Comparison of ENCODE assay signal across 1 cellular context in genomic region chr2:85418132-85419008, GRCh38.
TF ChIP-seq lines count a peak whose summit lies in the region.

Gene SH2D6 (plus strand): TSS chr2:85418714. CDS start chr2:85429466, 10,752 bp downstream.

TF ChIP-seq in HEK293, 187 proteins besides CTCF, POLR2A, EP300 and RAD21 (continued from another document and continues in another):
- TF ChIP-seq ZNF488 (tag by site-specific recombination; IDR thresholded peaks at IDR 0.05) (no peak), ZNF645 (tag by site-specific recombination; IDR thresholded peaks at IDR 0.05) (no peak), PRDM10 (tag by site-specific recombination; IDR thresholded peaks at IDR 0.05) (peak; percentile 89), ZNF654 (tag by site-specific recombination; IDR thresholded peaks at IDR 0.05; ENCODE audit: low read depth) (no peak), ZNF391 (tag by site-specific recombination; IDR thresholded peaks at IDR 0.05; ENCODE audit: borderline replicate concordance, low read depth) (no peak), PRDM2 (tag by site-specific recombination; IDR thresholded peaks at IDR 0.05; ENCODE audit: borderline replicate concordance) (no peak), KLF16 (tag by site-specific recombination; IDR thresholded peaks at IDR 0.05) (no peak), ZNF132 (tag by site-specific recombination; IDR thresholded peaks at IDR 0.05; ENCODE audit: borderline replicate concordance) (no peak), ZNF221 (tag by site-specific recombination; IDR thresholded peaks at IDR 0.05; ENCODE audit: borderline replicate concordance) (no peak), ZNF292 (tag by site-specific recombination; IDR thresholded peaks at IDR 0.05; ENCODE audit: borderline replicate concordance, low read depth) (no peak), ELK4 (IDR thresholded peaks at IDR 0.05; ENCODE audit: borderline replicate concordance, low read depth, low read length) (no peak), SP3 (tag by site-specific recombination; IDR thresholded peaks at IDR 0.05) (peak; percentile 99), ZNF544 (tag by site-specific recombination; IDR thresholded peaks at IDR 0.05) (no peak), RBAK (tag by site-specific recombination; IDR thresholded peaks at IDR 0.05) (no peak), ZNF23 (tag by site-specific recombination; IDR thresholded peaks at IDR 0.05; ENCODE audit: borderline replicate concordance) (no peak), ZNF148 (tag by site-specific recombination; IDR thresholded peaks at IDR 0.05; ENCODE audit: borderline replicate concordance) (no peak), ZNF776 (tag by site-specific recombination; IDR thresholded peaks at IDR 0.05; ENCODE audit: borderline replicate concordance) (no peak), ZNF280D (tag by site-specific recombination; IDR thresholded peaks at IDR 0.05) (no peak), ZNF530 (tag by site-specific recombination; IDR thresholded peaks at IDR 0.05; ENCODE audit: low read depth) (no peak), OVOL3 (tag by site-specific recombination; IDR thresholded peaks at IDR 0.05) (no peak), ZSCAN30 (tag by site-specific recombination; IDR thresholded peaks at IDR 0.05) (peak; percentile 14; the same call in 1 of the 2 replicates), KLF1 (tag by site-specific recombination; IDR thresholded peaks at IDR 0.05) (peak; percentile 67; the same call in 1 of the 2 replicates), ZNF514 (tag by site-specific recombination; IDR thresholded peaks at IDR 0.05) (no peak), SCRT1 (tag by site-specific recombination; IDR thresholded peaks at IDR 0.05; ENCODE audit: borderline replicate concordance) (no peak), ZNF324 (tag by site-specific recombination; IDR thresholded peaks at IDR 0.05) (peak; percentile 76; the same call in 1 of the 2 replicates), ZNF610 (tag by site-specific recombination; IDR thresholded peaks at IDR 0.05; ENCODE audit: borderline replicate concordance) (no peak), WT1 (tag by site-specific recombination; IDR thresholded peaks at IDR 0.05) (no peak), SETDB1 (IDR thresholded peaks at IDR 0.05; ENCODE audit: insufficient read length, low read length) (no peak), ZNF510 (tag by site-specific recombination; IDR thresholded peaks at IDR 0.05; ENCODE audit: insufficient replicate concordance) (no peak), PRDM4 (tag by site-specific recombination; IDR thresholded peaks at IDR 0.05) (0 out of 2 replicates have a peak, but pooled peaks have one; percentile 11), GLI4 (tag by site-specific recombination; IDR thresholded peaks at IDR 0.05) (no peak), ZNF114 (tag by site-specific recombination; IDR thresholded peaks at IDR 0.05) (no peak), BCL6B (tag by site-specific recombination; IDR thresholded peaks at IDR 0.05) (no peak), ZNF341 (tag by site-specific recombination; IDR thresholded peaks at IDR 0.05; ENCODE audit: low read depth) (no peak)
